Comparison of ENCODE assay signal across 2 cellular contexts in genomic region chr1:186167096-186167668, GRCh38.
TF ChIP-seq lines count a peak whose summit lies in the region.

No MANE protein-coding gene starts in this region.

TF ChIP-seq in IMR-90, 13 proteins besides CTCF, POLR2A, EP300 and RAD21 (continued from another document):
- no peak for TF ChIP-seq USF2 (IDR thresholded peaks at IDR 0.05; ENCODE audit: low read depth, low read length)
- TF ChIP-seq SMC3 (IDR thresholded peaks at IDR 0.05; ENCODE audit: low read depth, low read length), result no peak
- peak; percentile 75 for TF ChIP-seq CEBPB (IDR thresholded peaks at IDR 0.05; ENCODE audit: low read depth, low read length)
- TF ChIP-seq RCOR1 (IDR thresholded peaks at IDR 0.05; ENCODE audit: insufficient replicate concordance, low read length), result no peak

TF ChIP-seq in K562, 482 proteins besides CTCF, POLR2A, EP300 and RAD21 (continued from another document):
- peak; percentile 60 for TF ChIP-seq TCF3 (CRISPR knock-in tag; IDR thresholded peaks at IDR 0.05)
- no peak for TF ChIP-seq FOXA3 (CRISPR knock-in tag; conservative IDR thresholded peaks at IDR 0.05 in 1 of 2, IDR thresholded peaks at IDR 0.05 in 1 of 2)
- no peak for TF ChIP-seq ZNF224 (CRISPR knock-in tag; IDR thresholded peaks at IDR 0.05)
- TF ChIP-seq CBFA2T3 (IDR thresholded peaks at IDR 0.05), result peak; percentile 17; the same call in 1 of the 2 replicates
- no peak for TF ChIP-seq SIN3B (IDR thresholded peaks at IDR 0.05; ENCODE audit: low read depth)
- no peak for TF ChIP-seq CHD7 (IDR thresholded peaks at IDR 0.05; ENCODE audit: low read depth, low read length)
- TF ChIP-seq SMAD4 (CRISPR knock-in tag; conservative IDR thresholded peaks at IDR 0.05), result no peak
- TF ChIP-seq CEBPB (tag; IDR thresholded peaks at IDR 0.05), result peak; percentile 70
- no peak for TF ChIP-seq USF2 (CRISPR knock-in tag; IDR thresholded peaks at IDR 0.05)
- TF ChIP-seq MXD1 (CRISPR knock-in tag; IDR thresholded peaks at IDR 0.05; ENCODE audit: borderline replicate concordance, poor library complexity, severe bottlenecking), result no peak
- no peak for TF ChIP-seq NR2C2 (CRISPR knock-in tag; IDR thresholded peaks at IDR 0.05)
- no peak for TF ChIP-seq NR2C2 (tag; IDR thresholded peaks at IDR 0.05)
- 0 out of 2 replicates have a peak, but pooled peaks have one; percentile 21 for TF ChIP-seq ARID1B (IDR thresholded peaks at IDR 0.05)
- TF ChIP-seq POLR3G (IDR thresholded peaks at IDR 0.05; ENCODE audit: extremely low read depth, insufficient read length, insufficient replicate concordance), result no peak
